Comparison of ENCODE assay signal across 9 cellular contexts in genomic region chr19:47232422-47233211, GRCh38. TPM values are rescaled to one million over a fixed set of nuclear protein-coding genes. Genes with fewer than 3 reads are reported as not detected.
DNase-seq lines count a peak whose midpoint lies in the region; ATAC-seq, FAIRE-seq and TF ChIP-seq lines count a peak whose summit lies in the region.
"Had no signal": no experiment of that assay in that cellular context is flagged by ENCODE, and none has a peak within 500 bp of the region (broad histone marks: within the 10 kb centered on the region; RNA-seq: fewer than 3 reads in every experiment).

No MANE protein-coding gene starts in this region.

- H3K4me1 ChIP-seq in endothelial cell of umbilical vein (ENCODE audit: control insufficient read depth, extremely low read depth, insufficient read depth, low read length) = peaks cover 19% of the 10 kb centered on the region

- BruUV-seq in endothelial cell of umbilical vein (replicated peaks; lab: Mats Ljungman, UMichigan) = no TSS peak

- H3K36me3 Mint-ChIP-seq in activated naive CD4-positive, alpha-beta T cell treated with anti-CD3 and anti-CD28 coated beads for 36 hours (ENCODE audit: low read depth) = peaks cover 6% of the 10 kb centered on the region

- no peaks in the 10 kb centered on the region for H3K9me3 ChIP-seq in endothelial cell of umbilical vein (replicated peaks; ENCODE audit: control insufficient read depth, insufficient read depth, low read length)

- no peaks in the 10 kb centered on the region for H3K27me3 ChIP-seq in endothelial cell of umbilical vein (ENCODE audit: control insufficient read depth in 2 of 2, insufficient read depth in 2 of 2, low read length in 2 of 2)
- H3K27me3 ChIP-seq: cardiac muscle cell had no signal

- H3K79me2 ChIP-seq in endothelial cell of umbilical vein (ENCODE audit: control insufficient read depth, insufficient read depth, low read length) = peaks cover 9% of the 10 kb centered on the region

- H3K4me3 ChIP-seq in endothelial cell of umbilical vein (replicated peaks in 1 of 3; ENCODE audit: insufficient read depth in 1 of 3, low read depth in 1 of 3, low read length in 3 of 3) = peak overlapping the region in 2 of 3 experiments; percentile 7 to 43
- H3K4me3 ChIP-seq: cardiac muscle cell had no signal

- H4K20me1 ChIP-seq in endothelial cell of umbilical vein (replicated peaks; ENCODE audit: control insufficient read depth, extremely low read depth, insufficient read depth, low read length) = no peaks in the 10 kb centered on the region

- H3K9me3 Mint-ChIP-seq in activated naive CD4-positive, alpha-beta T cell treated with anti-CD3 and anti-CD28 coated beads for 36 hours = no peaks in the 10 kb centered on the region

- H3K4me1 Mint-ChIP-seq in activated naive CD4-positive, alpha-beta T cell treated with anti-CD3 and anti-CD28 coated beads for 36 hours (ENCODE audit: low read depth) = peaks cover 18% of the 10 kb centered on the region

- H3K27ac ChIP-seq in RWPE1 (peak overlapping the region; percentile 99), endothelial cell of umbilical vein (ENCODE audit: insufficient read depth, low read depth, low read length) (peak overlapping the region; percentile 56)

- H3K27me3 Mint-ChIP-seq in activated naive CD4-positive, alpha-beta T cell treated with anti-CD3 and anti-CD28 coated beads for 36 hours (ENCODE audit: low read depth) = no peaks in the 10 kb centered on the region

- POLR2A ChIA-PET in RWPE1 (lab: Yijun Ruan, JAX; ENCODE audit: low non-redundant PET) (interaction anchor here (1.2 kb wide), 1 partner anchor 10 kb away, joined by 3 read pairs; no protein-coding TSS in a partner anchor), endothelial cell of umbilical vein (lab: Charles Lee) (interaction anchor here (1.3 kb wide), 1 partner anchor 12 kb away, joined by 6 read pairs; no protein-coding TSS in a partner anchor)

- no peak for TF ChIP-seq CTCF in RWPE1 (conservative IDR thresholded peaks at IDR 0.05; ENCODE audit: low read depth)
- no peak for TF ChIP-seq CTCF in endothelial cell of umbilical vein (IDR thresholded peaks at IDR 0.05; ENCODE audit: extremely low read depth in 1 of 2, insufficient read depth in 1 of 2, low read depth in 1 of 2, low read length in 2 of 2)

- CTCF ChIA-PET in activated naive CD4-positive, alpha-beta T cell treated with anti-CD3 and anti-CD28 coated beads for 36 hours (lab: Charles Lee) = interaction anchor here (1.2 to 2.3 kb wide), 4 partner anchors 12 to 74 kb away, joined by 3 to 17 read pairs (median 10); no protein-coding TSS in a partner anchor
- CTCF ChIA-PET in RWPE1 (lab: Yijun Ruan, JAX) (interaction anchor here (1.0 to 1.8 kb wide), 3 partner anchors 10 to 22 kb away, joined by 5 to 15 read pairs (median 6); no protein-coding TSS in a partner anchor), endothelial cell of umbilical vein (lab: Charles Lee) (interaction anchor here (0.6 to 4.3 kb wide), 8 partner anchors 10 to 116 kb away, joined by 3 to 32 read pairs (median 3); no protein-coding TSS in a partner anchor)

- peak overlapping the region; percentile 59 for H3K9ac ChIP-seq in endothelial cell of umbilical vein (replicated peaks; ENCODE audit: extremely low read depth, insufficient read depth, low read length)

- H3K36me3 ChIP-seq in endothelial cell of umbilical vein (ENCODE audit: control insufficient read depth in 2 of 2, extremely low read depth in 1 of 2, insufficient read depth in 2 of 2, low read length in 2 of 2) = no peaks in the 10 kb centered on the region
- H3K36me3 ChIP-seq: cardiac muscle cell had no signal

- intact Hi-C loops in activated naive CD4-positive, alpha-beta T cell treated with anti-CD3 and anti-CD28 coated beads for 36 hours (cut with micrococcal nuclease) = loop anchor here (1.0 kb wide), 2 partner anchors 9 to 24 kb away; partner anchors contain the start of gene CCDC9
- intact Hi-C loops in endothelial cell of umbilical vein (cut with micrococcal nuclease) = no loop called here

- H3K27ac Mint-ChIP-seq in activated naive CD4-positive, alpha-beta T cell treated with anti-CD3 and anti-CD28 coated beads for 36 hours = peak overlapping the region; percentile 87

- dilution Hi-C loops in endothelial cell of umbilical vein (cut with MboI; ENCODE audit: extremely low pct_ligation_motif_present, low sequenced_read_pairs) = no loop called here

- FAIRE-seq in endothelial cell of umbilical vein (lab: Jason Lieb, UNC) = peak; percentile 99

- peak; percentile 83 for TF ChIP-seq POLR2A in endothelial cell of umbilical vein (IDR thresholded peaks at IDR 0.05; ENCODE audit: low read depth, low read length)
- TF ChIP-seq POLR2A in GM18505 (IDR thresholded peaks at IDR 0.05; ENCODE audit: borderline replicate concordance, extremely low read depth, insufficient read depth, insufficient read length) = no peak

- H3K4me3 Mint-ChIP-seq in activated naive CD4-positive, alpha-beta T cell treated with anti-CD3 and anti-CD28 coated beads for 36 hours = peak overlapping the region; percentile 77

- peak overlapping the region; percentile 38 for H2AFZ ChIP-seq in endothelial cell of umbilical vein (ENCODE audit: low read depth, low read length)

- peak overlapping the region; percentile 68 for H3K4me2 ChIP-seq in endothelial cell of umbilical vein (ENCODE audit: insufficient read depth, low read length)

- DNase-seq in activated naive CD4-positive, alpha-beta T cell treated with anti-CD3 and anti-CD28 coated beads for 36 hours = peak; percentile 82
- no peak for DNase-seq in activated naive CD4-positive, alpha-beta T cell (lab: John Stamatoyannopoulos, UW)
- DNase-seq in RWPE1 (ENCODE audit: low spot score) (peak; percentile 56), endothelial cell of umbilical vein (ENCODE audit: low read depth, low spot score) (peak; percentile 86), renal cortical epithelial cell (ENCODE audit: low read depth) (peak; percentile 84), SKM-1 (lab: John Stamatoyannopoulos, UW; ENCODE audit: unreplicated experiment) (no peak)

- H3K9me1 ChIP-seq in endothelial cell of umbilical vein (replicated peaks; ENCODE audit: control insufficient read depth, extremely low read depth, insufficient read depth, low read length) = no peaks in the 10 kb centered on the region

- no peak for ATAC-seq in GM18505 (IDR thresholded peaks at IDR 0.05; ENCODE audit: unreplicated experiment)
- no peak for ATAC-seq in GM19324 (IDR thresholded peaks at IDR 0.05; ENCODE audit: low FRiP score, unreplicated experiment)

TF ChIP-seq in endothelial cell of umbilical vein, 7 proteins besides CTCF, POLR2A, EP300 and RAD21:
- TF ChIP-seq JUN (IDR thresholded peaks at IDR 0.05; ENCODE audit: borderline replicate concordance, insufficient read depth, insufficient read length, low read depth) (peak; percentile 20), FOS (IDR thresholded peaks at IDR 0.05; ENCODE audit: borderline replicate concordance, insufficient read depth, low read length) (peak; percentile 70), POLR2AphosphoS5 (IDR thresholded peaks at IDR 0.05; ENCODE audit: insufficient read depth, low read depth, low read length) (peak; percentile 58), GATA2 (IDR thresholded peaks at IDR 0.05; ENCODE audit: insufficient read depth, insufficient read length, low read depth, low read length) (no peak), MAX (IDR thresholded peaks at IDR 0.05; ENCODE audit: insufficient read depth, insufficient read length) (no peak), EZH2 (IDR thresholded peaks at IDR 0.05; ENCODE audit: borderline replicate concordance, low read depth, low read length, severe bottlenecking) (no peak), MYC (IDR thresholded peaks at IDR 0.05; ENCODE audit: low read depth, low read length) (no peak)
TF ChIP-seq in endothelial cell of umbilical vein: peak in this region for 3.

RNA-seq across cellular contexts. Expression of gene BBC3, which starts 1.6 kb away (rescaled TPM):
- 10 to 100 TPM; 55.9 to 59.5 TPM for total RNA-seq in activated naive CD4-positive, alpha-beta T cell treated with anti-CD3 and anti-CD28 coated beads for 36 hours
- total RNA-seq in endothelial cell of umbilical vein = 27.6 and 35.7 TPM in 2 replicates
- polyA plus RNA-seq in endothelial cell of umbilical vein = 11.3 and 15.8 TPM in 2 replicates
- 5.6 and 9.7 TPM in 2 replicates for polyA plus RNA-seq in endothelial cell of umbilical vein (2011; cell fraction: cytosol; rRNA removed)
- polyA plus RNA-seq in endothelial cell of umbilical vein (2011; cell fraction: nucleus; rRNA removed) = 16.7 and 16.8 TPM in 2 replicates
- 9.7 and 16.2 TPM in 2 replicates for polyA plus RNA-seq in endothelial cell of umbilical vein (2012)
- polyA minus RNA-seq in endothelial cell of umbilical vein = 4.9 and 8.2 TPM in 2 replicates
- polyA minus RNA-seq in endothelial cell of umbilical vein (2011; cell fraction: cytosol; rRNA and poly(A)+ RNA removed) = 5.2 TPM
- 5.9 and 8.8 TPM in 2 replicates for polyA minus RNA-seq in endothelial cell of umbilical vein (2011; cell fraction: nucleus; rRNA and poly(A)+ RNA removed)
- total RNA-seq in renal cortical epithelial cell = 21.1 and 29.7 TPM in 2 replicates

RNA-seq across cellular contexts. Expression of gene CCDC9, which starts 23.7 kb away (rescaled TPM):
- total RNA-seq in activated naive CD4-positive, alpha-beta T cell treated with anti-CD3 and anti-CD28 coated beads for 36 hours = 10 to 100 TPM; 43.6 to 47.7 TPM
- 26.9 and 29.0 TPM in 2 replicates for total RNA-seq in endothelial cell of umbilical vein
- polyA plus RNA-seq in endothelial cell of umbilical vein = 4.6 and 6.0 TPM in 2 replicates
- 4.2 and 5.1 TPM in 2 replicates for polyA plus RNA-seq in endothelial cell of umbilical vein (2011; cell fraction: cytosol; rRNA removed)
- 21.1 and 30.7 TPM in 2 replicates for polyA plus RNA-seq in endothelial cell of umbilical vein (2011; cell fraction: nucleus; rRNA removed)
- 14.2 and 25.1 TPM in 2 replicates for polyA plus RNA-seq in endothelial cell of umbilical vein (2012)
- polyA minus RNA-seq in endothelial cell of umbilical vein = 4.0 and 7.1 TPM in 2 replicates
- 4.5 TPM for polyA minus RNA-seq in endothelial cell of umbilical vein (2011; cell fraction: cytosol; rRNA and poly(A)+ RNA removed)
- 11.6 and 17.7 TPM in 2 replicates for polyA minus RNA-seq in endothelial cell of umbilical vein (2011; cell fraction: nucleus; rRNA and poly(A)+ RNA removed)
- 4.0 and 9.8 TPM in 2 replicates for total RNA-seq in renal cortical epithelial cell

RNA-seq across cellular contexts. Expression of gene INAFM1, which starts 42.1 kb away (rescaled TPM):
- 10 to 100 TPM; 18.7 to 19.9 TPM for total RNA-seq in activated naive CD4-positive, alpha-beta T cell treated with anti-CD3 and anti-CD28 coated beads for 36 hours
- total RNA-seq in endothelial cell of umbilical vein (8.3 and 9.4 TPM in 2 replicates), renal cortical epithelial cell (1.4 and 1.8 TPM in 2 replicates)
- polyA plus RNA-seq in endothelial cell of umbilical vein = 2.8 and 3.0 TPM in 2 replicates
- 0.84 and 1.7 TPM in 2 replicates for polyA plus RNA-seq in endothelial cell of umbilical vein (2011; cell fraction: cytosol; rRNA removed)
- polyA plus RNA-seq in endothelial cell of umbilical vein (2011; cell fraction: nucleus; rRNA removed) = 3.1 and 5.0 TPM in 2 replicates
- 3.0 and 6.4 TPM in 2 replicates for polyA plus RNA-seq in endothelial cell of umbilical vein (2012)
- 0.55 and 1.1 TPM in 2 replicates for polyA minus RNA-seq in endothelial cell of umbilical vein
- polyA minus RNA-seq in endothelial cell of umbilical vein (2011; cell fraction: cytosol; rRNA and poly(A)+ RNA removed) = not detected
- 1.1 and 2.5 TPM in 2 replicates for polyA minus RNA-seq in endothelial cell of umbilical vein (2011; cell fraction: nucleus; rRNA and poly(A)+ RNA removed)

Comparison
In these comparisons a context has a peak if more than half of its experiments do, and no peak if none do; other contexts are left out.
1. DNase-seq: peak in activated naive CD4-positive, alpha-beta T cell treated with anti-CD3 and anti-CD28 coated beads for 36 hours (single experiment), RWPE1 (single experiment), endothelial cell of umbilical vein (single experiment) and renal cortical epithelial cell (single experiment); none in activated naive CD4-positive, alpha-beta T cell (0 of 4) and SKM-1 (single experiment).